Comparison of ENCODE assay signal across 27 cellular contexts in genomic region chr1:55120538-55120937, GRCh38.
"Had no signal": no experiment of that assay in that cellular context is flagged by ENCODE, and none has a peak within 500 bp of the region (broad histone marks: within the 10 kb centered on the region; RNA-seq: fewer than 3 reads in every experiment).

No MANE protein-coding gene starts in this region.

- DNase-seq: activated CD4-positive, alpha-beta T cell treated with anti-CD3 and anti-CD28 coated beads for 4 hours; activated CD4-positive, alpha-beta T cell treated with anti-CD3 and anti-CD28 coated beads, Interleukin-2, amount 50 U/mL, for 4 hours; activated CD8-positive, alpha-beta memory T cell treated with anti-CD3 and anti-CD28 coated beads, Interleukin-2, amount 50 U/mL, for 48 hours; activated naive CD4-positive, alpha-beta T cell; activated naive CD8-positive, alpha-beta T cell treated with anti-CD3 and anti-CD28 coated beads for 36 hours; activated T-cell treated with anti-CD3 and anti-CD28 coated beads, Interleukin-2, amount 50 U/mL, for 48 hours; adrenal gland; aorta; body of pancreas; dorsolateral prefrontal cortex; effector memory CD4-positive, alpha-beta T cell; left lung; lower lobe of right lung; mucosa of descending colon; ovary; right lobe of liver; stimulated activated CD4-positive, alpha-beta T cell treated with anti-CD3 and anti-CD28 coated beads, Interleukin-2, amount 100 ng/mL, for 48 hours; trophoblast cell had no signal

- H3K27ac Mint-ChIP-seq: progenitor cell of endocrine pancreas had no signal

- H3K4me1 ChIP-seq: adrenal gland, body of pancreas, esophagus muscularis mucosa, left lung, lower lobe of right lung, right lobe of liver had no signal

- H3K9me3 ChIP-seq: adrenal gland, body of pancreas, esophagus muscularis mucosa, left lung, lower lobe of right lung, mucosa of descending colon, ovary, right lobe of liver, thoracic aorta had no signal

- H3K9me3 Mint-ChIP-seq: activated naive CD8-positive, alpha-beta T cell treated with anti-CD3 and anti-CD28 coated beads for 36 hours; stimulated activated naive CD8-positive, alpha-beta T cell treated with anti-CD3 and anti-CD28 coated beads, Interleukin-15, Interleukin-2, amounts not matched to agents 100 ng/mL and 50 ng/mL, for 24 hours had no signal

- H3K4me3 ChIP-seq: adrenal gland, body of pancreas, coronary artery, dorsolateral prefrontal cortex, esophagus muscularis mucosa, left lung, lower lobe of right lung, mucosa of descending colon, ovary, right lobe of liver, thoracic aorta had no signal

- H3K36me3 ChIP-seq: ovary had no signal

- H3K27me3 Mint-ChIP-seq: activated naive CD8-positive, alpha-beta T cell treated with anti-CD3 and anti-CD28 coated beads for 36 hours; progenitor cell of endocrine pancreas; stimulated activated naive CD8-positive, alpha-beta T cell treated with anti-CD3 and anti-CD28 coated beads, Interleukin-15, Interleukin-2, amounts not matched to agents 100 ng/mL and 50 ng/mL, for 24 hours had no signal

- H3K27me3 ChIP-seq: adrenal gland, body of pancreas, dorsolateral prefrontal cortex, esophagus muscularis mucosa, left lung, ovary, right lobe of liver had no signal

- ATAC-seq: body of pancreas, left lung, lower lobe of right lung, mucosa of descending colon, right lobe of liver had no signal

- H3K27ac ChIP-seq: adrenal gland, body of pancreas, coronary artery, esophagus muscularis mucosa, left lung, lower lobe of right lung, ovary, right lobe of liver, thoracic aorta, VCaP had no signal

- FAIRE-seq: frontal cortex, TTC549, urothelium cell line had no signal

- H3K4me3 Mint-ChIP-seq: activated naive CD8-positive, alpha-beta T cell treated with anti-CD3 and anti-CD28 coated beads for 36 hours; stimulated activated naive CD8-positive, alpha-beta T cell treated with anti-CD3 and anti-CD28 coated beads, Interleukin-15, Interleukin-2, amounts not matched to agents 100 ng/mL and 50 ng/mL, for 24 hours had no signal
